Comparison of ENCODE assay signal across 1 cellular context in genomic region chr14:20683896-20684661, GRCh38.
TF ChIP-seq lines count a peak whose summit lies in the region.

TSS of gene RNASE4 (plus strand) at chr14:20684560. CDS start at chr14:20699372, 14,812 bp downstream.

TF ChIP-seq in GM12878, 131 proteins besides CTCF, POLR2A, EP300 and RAD21 (continued from another document and continues in another):
- TF ChIP-seq, protein P1, sequence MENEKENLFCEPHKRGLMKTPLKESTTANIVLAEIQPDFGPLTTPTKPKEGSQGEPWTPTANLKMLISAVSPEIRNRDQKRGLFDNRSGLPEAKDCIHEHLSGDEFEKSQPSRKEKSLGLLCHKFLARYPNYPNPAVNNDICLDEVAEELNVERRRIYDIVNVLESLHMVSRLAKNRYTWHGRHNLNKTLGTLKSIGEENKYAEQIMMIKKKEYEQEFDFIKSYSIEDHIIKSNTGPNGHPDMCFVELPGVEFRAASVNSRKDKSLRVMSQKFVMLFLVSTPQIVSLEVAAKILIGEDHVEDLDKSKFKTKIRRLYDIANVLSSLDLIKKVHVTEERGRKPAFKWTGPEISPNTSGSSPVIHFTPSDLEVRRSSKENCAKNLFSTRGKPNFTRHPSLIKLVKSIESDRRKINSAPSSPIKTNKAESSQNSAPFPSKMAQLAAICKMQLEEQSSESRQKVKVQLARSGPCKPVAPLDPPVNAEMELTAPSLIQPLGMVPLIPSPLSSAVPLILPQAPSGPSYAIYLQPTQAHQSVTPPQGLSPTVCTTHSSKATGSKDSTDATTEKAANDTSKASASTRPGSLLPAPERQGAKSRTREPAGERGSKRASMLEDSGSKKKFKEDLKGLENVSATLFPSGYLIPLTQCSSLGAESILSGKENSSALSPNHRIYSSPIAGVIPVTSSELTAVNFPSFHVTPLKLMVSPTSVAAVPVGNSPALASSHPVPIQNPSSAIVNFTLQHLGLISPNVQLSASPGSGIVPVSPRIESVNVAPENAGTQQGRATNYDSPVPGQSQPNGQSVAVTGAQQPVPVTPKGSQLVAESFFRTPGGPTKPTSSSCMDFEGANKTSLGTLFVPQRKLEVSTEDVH (IDR thresholded peaks at IDR 0.05; ENCODE audit: low read depth, partially characterized antibody) = peak; percentile 83
- TF ChIP-seq IRF4 (IDR thresholded peaks at IDR 0.05; ENCODE audit: low read depth, low read length) (peak; percentile 46; the same call in 1 of the 2 replicates), SPI1 (IDR thresholded peaks at IDR 0.05; ENCODE audit: borderline replicate concordance, insufficient read depth, low read depth, low read length) (no peak), CHD4 (IDR thresholded peaks at IDR 0.05) (no peak), SP1 (IDR thresholded peaks at IDR 0.05; ENCODE audit: low read depth, low read length) (no peak), FOS (IDR thresholded peaks at IDR 0.05; ENCODE audit: borderline replicate concordance, extremely low read depth, insufficient read length) (no peak), TCF12 (IDR thresholded peaks at IDR 0.05; ENCODE audit: low read depth, low read length) (peak; percentile 26; the same call in 1 of the 2 replicates), ZNF24 (IDR thresholded peaks at IDR 0.05) (peak; percentile 100), SMAD5 (IDR thresholded peaks at IDR 0.05; ENCODE audit: low read depth) (no peak), KDM1A (IDR thresholded peaks at IDR 0.05; ENCODE audit: borderline replicate concordance) (no peak), TARDBP (IDR thresholded peaks at IDR 0.05; ENCODE audit: borderline replicate concordance) (peak; percentile 97), IKZF2 (IDR thresholded peaks at IDR 0.05) (peak; percentile 32 to 62; a peak in 3 of 4 replicates), TCF7 (IDR thresholded peaks at IDR 0.05; ENCODE audit: borderline replicate concordance) (no peak), EZH2 (IDR thresholded peaks at IDR 0.05; ENCODE audit: borderline replicate concordance, control insufficient read depth, low read depth, low read length) (no peak), ZNF622 (IDR thresholded peaks at IDR 0.05) (no peak), ASH2L (IDR thresholded peaks at IDR 0.05; ENCODE audit: borderline replicate concordance, low read depth) (no peak; the same call in 1 of the 2 replicates), CREM (IDR thresholded peaks at IDR 0.05; ENCODE audit: low read depth) (no peak), CHD2 (IDR thresholded peaks at IDR 0.05; ENCODE audit: borderline replicate concordance, low read depth, low read length) (no peak), SREBF1 (IDR thresholded peaks at IDR 0.05; ENCODE audit: low read length) (no peak; the same call in 1 of the 2 replicates), HDAC2 (IDR thresholded peaks at IDR 0.05) (no peak), ZZZ3 (IDR thresholded peaks at IDR 0.05; ENCODE audit: control insufficient read depth, insufficient read length, low read depth) (no peak), SMC3 (IDR thresholded peaks at IDR 0.05; ENCODE audit: borderline replicate concordance, low read length) (no peak), ZBED1 (IDR thresholded peaks at IDR 0.05; ENCODE audit: borderline replicate concordance) (no peak), MTA3 (IDR thresholded peaks at IDR 0.05; ENCODE audit: borderline replicate concordance, low read length) (0 out of 2 replicates have a peak, but pooled peaks have one; percentile 59), ZNF592 (IDR thresholded peaks at IDR 0.05) (no peak), EED (IDR thresholded peaks at IDR 0.05; ENCODE audit: low read depth) (0 out of 2 replicates have a peak, but pooled peaks have one; percentile 5), MEF2B (IDR thresholded peaks at IDR 0.05; ENCODE audit: partially characterized antibody, poor library complexity, severe bottlenecking) (no peak), ESRRA (IDR thresholded peaks at IDR 0.05; ENCODE audit: low read length) (no peak), HSF1 (IDR thresholded peaks at IDR 0.05; ENCODE audit: low read depth, low read length) (no peak), HDGF (IDR thresholded peaks at IDR 0.05) (no peak), SIX5 (IDR thresholded peaks at IDR 0.05; ENCODE audit: low read depth, low read length, severe bottlenecking) (no peak)
- TF ChIP-seq, protein P2, sequence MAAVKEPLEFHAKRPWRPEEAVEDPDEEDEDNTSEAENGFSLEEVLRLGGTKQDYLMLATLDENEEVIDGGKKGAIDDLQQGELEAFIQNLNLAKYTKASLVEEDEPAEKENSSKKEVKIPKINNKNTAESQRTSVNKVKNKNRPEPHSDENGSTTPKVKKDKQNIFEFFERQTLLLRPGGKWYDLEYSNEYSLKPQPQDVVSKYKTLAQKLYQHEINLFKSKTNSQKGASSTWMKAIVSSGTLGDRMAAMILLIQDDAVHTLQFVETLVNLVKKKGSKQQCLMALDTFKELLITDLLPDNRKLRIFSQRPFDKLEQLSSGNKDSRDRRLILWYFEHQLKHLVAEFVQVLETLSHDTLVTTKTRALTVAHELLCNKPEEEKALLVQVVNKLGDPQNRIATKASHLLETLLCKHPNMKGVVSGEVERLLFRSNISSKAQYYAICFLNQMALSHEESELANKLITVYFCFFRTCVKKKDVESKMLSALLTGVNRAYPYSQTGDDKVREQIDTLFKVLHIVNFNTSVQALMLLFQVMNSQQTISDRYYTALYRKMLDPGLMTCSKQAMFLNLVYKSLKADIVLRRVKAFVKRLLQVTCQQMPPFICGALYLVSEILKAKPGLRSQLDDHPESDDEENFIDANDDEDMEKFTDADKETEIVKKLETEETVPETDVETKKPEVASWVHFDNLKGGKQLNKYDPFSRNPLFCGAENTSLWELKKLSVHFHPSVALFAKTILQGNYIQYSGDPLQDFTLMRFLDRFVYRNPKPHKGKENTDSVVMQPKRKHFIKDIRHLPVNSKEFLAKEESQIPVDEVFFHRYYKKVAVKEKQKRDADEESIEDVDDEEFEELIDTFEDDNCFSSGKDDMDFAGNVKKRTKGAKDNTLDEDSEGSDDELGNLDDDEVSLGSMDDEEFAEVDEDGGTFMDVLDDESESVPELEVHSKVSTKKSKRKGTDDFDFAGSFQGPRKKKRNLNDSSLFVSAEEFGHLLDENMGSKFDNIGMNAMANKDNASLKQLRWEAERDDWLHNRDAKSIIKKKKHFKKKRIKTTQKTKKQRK (IDR thresholded peaks at IDR 0.05; ENCODE audit: low read depth, low read length) = no peak
- TF ChIP-seq, protein P3, sequence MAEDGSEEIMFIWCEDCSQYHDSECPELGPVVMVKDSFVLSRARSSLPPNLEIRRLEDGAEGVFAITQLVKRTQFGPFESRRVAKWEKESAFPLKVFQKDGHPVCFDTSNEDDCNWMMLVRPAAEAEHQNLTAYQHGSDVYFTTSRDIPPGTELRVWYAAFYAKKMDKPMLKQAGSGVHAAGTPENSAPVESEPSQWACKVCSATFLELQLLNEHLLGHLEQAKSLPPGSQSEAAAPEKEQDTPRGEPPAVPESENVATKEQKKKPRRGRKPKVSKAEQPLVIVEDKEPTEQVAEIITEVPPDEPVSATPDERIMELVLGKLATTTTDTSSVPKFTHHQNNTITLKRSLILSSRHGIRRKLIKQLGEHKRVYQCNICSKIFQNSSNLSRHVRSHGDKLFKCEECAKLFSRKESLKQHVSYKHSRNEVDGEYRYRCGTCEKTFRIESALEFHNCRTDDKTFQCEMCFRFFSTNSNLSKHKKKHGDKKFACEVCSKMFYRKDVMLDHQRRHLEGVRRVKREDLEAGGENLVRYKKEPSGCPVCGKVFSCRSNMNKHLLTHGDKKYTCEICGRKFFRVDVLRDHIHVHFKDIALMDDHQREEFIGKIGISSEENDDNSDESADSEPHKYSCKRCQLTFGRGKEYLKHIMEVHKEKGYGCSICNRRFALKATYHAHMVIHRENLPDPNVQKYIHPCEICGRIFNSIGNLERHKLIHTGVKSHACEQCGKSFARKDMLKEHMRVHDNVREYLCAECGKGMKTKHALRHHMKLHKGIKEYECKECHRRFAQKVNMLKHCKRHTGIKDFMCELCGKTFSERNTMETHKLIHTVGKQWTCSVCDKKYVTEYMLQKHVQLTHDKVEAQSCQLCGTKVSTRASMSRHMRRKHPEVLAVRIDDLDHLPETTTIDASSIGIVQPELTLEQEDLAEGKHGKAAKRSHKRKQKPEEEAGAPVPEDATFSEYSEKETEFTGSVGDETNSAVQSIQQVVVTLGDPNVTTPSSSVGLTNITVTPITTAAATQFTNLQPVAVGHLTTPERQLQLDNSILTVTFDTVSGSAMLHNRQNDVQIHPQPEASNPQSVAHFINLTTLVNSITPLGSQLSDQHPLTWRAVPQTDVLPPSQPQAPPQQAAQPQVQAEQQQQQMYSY (CRISPR knock-in tag; IDR thresholded peaks at IDR 0.05) = no peak
- TF ChIP-seq, protein P4, sequence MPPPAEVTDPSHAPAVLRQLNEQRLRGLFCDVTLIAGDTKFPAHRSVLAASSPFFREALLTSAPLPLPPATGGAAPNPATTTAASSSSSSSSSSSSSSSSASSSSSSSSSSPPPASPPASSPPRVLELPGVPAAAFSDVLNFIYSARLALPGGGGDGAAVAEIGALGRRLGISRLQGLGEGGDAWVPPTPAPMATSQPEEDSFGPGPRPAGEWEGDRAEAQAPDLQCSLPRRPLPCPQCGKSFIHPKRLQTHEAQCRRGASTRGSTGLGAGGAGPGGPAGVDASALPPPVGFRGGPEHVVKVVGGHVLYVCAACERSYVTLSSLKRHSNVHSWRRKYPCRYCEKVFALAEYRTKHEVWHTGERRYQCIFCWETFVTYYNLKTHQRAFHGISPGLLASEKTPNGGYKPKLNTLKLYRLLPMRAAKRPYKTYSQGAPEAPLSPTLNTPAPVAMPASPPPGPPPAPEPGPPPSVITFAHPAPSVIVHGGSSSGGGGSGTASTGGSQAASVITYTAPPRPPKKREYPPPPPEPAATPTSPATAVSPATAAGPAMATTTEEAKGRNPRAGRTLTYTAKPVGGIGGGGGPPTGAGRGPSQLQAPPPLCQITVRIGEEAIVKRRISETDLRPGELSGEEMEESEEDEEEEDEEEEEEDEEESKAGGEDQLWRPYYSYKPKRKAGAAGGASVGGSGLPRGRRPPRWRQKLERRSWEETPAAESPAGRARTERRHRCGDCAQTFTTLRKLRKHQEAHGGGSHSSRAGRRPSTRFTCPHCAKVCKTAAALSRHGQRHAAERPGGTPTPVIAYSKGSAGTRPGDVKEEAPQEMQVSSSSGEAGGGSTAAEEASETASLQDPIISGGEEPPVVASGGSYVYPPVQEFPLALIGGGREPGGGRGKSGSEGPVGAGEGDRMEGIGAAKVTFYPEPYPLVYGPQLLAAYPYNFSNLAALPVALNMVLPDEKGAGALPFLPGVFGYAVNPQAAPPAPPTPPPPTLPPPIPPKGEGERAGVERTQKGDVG (CRISPR knock-in tag; IDR thresholded peaks at IDR 0.05) = no peak
- TF ChIP-seq, protein P5, sequence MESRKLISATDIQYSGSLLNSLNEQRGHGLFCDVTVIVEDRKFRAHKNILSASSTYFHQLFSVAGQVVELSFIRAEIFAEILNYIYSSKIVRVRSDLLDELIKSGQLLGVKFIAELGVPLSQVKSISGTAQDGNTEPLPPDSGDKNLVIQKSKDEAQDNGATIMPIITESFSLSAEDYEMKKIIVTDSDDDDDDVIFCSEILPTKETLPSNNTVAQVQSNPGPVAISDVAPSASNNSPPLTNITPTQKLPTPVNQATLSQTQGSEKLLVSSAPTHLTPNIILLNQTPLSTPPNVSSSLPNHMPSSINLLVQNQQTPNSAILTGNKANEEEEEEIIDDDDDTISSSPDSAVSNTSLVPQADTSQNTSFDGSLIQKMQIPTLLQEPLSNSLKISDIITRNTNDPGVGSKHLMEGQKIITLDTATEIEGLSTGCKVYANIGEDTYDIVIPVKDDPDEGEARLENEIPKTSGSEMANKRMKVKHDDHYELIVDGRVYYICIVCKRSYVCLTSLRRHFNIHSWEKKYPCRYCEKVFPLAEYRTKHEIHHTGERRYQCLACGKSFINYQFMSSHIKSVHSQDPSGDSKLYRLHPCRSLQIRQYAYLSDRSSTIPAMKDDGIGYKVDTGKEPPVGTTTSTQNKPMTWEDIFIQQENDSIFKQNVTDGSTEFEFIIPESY (IDR thresholded peaks at IDR 0.05) = no peak
